ENCODE assay signal across 12 cellular contexts in genomic region chr7:101172005-101172853, GRCh38. TPM values are rescaled to one million over a fixed set of nuclear protein-coding genes. Genes with fewer than 3 reads are reported as not detected.
DNase-seq lines count a peak whose midpoint lies in the region; ATAC-seq, FAIRE-seq and TF ChIP-seq lines count a peak whose summit lies in the region.
"Had no signal": no experiment of that assay in that cellular context is flagged by ENCODE, and none has a peak within 500 bp of the region (broad histone marks: within the 10 kb centered on the region; RNA-seq: fewer than 3 reads in every experiment).

No MANE protein-coding gene starts in this region.

- H2AFZ ChIP-seq in DND-41 (ENCODE audit: low read depth, low read length) (no peak overlapping the region), astrocyte (ENCODE audit: low read depth, low read length) (no peak overlapping the region)

- H3K27me3 ChIP-seq in DND-41 (ENCODE audit: insufficient read depth, low read length, poor library complexity), result peaks cover 12% of the 10 kb centered on the region
- H3K27me3 ChIP-seq in astrocyte (ENCODE audit: insufficient read depth, low read length), result peaks cover 67% of the 10 kb centered on the region

- H3K79me2 ChIP-seq in DND-41 (ENCODE audit: insufficient read depth, low read length) (no peaks in the 10 kb centered on the region), astrocyte (ENCODE audit: insufficient read depth, low read length) (no peaks in the 10 kb centered on the region)

- no peak for ATAC-seq in DND-41 (ENCODE audit: insufficient read depth, low read depth)
- no peak for ATAC-seq in HG03442 (IDR thresholded peaks at IDR 0.05; ENCODE audit: unreplicated experiment)
- no peak for ATAC-seq in left lobe of liver
- ATAC-seq in HG03097 (IDR thresholded peaks at IDR 0.05; ENCODE audit: low FRiP score, unreplicated experiment), result no peak

- TF ChIP-seq CTCF in DND-41 (IDR thresholded peaks at IDR 0.05; ENCODE audit: borderline replicate concordance, extremely low read depth, low read length, poor library complexity, severe bottlenecking) (no peak), astrocyte (IDR thresholded peaks at IDR 0.05; ENCODE audit: insufficient read depth, low read depth, low read length) (no peak), nephron progenitor cell (IDR thresholded peaks at IDR 0.05) (no peak), endothelial cell (IDR thresholded peaks at IDR 0.05; ENCODE audit: unreplicated experiment) (no peak)

- H3K27ac Mint-ChIP-seq in astrocyte (ENCODE audit: unreplicated experiment) (no peak overlapping the region), nephron progenitor cell (no peak overlapping the region), endothelial cell (ENCODE audit: unreplicated experiment) (no peak overlapping the region)

- H3K4me3 Mint-ChIP-seq in astrocyte (ENCODE audit: unreplicated experiment) (no peak overlapping the region), nephron progenitor cell (peak overlapping the region; percentile 12), endothelial cell (ENCODE audit: unreplicated experiment) (no peak overlapping the region)

- peaks cover 60% of the 10 kb centered on the region for H3K27me3 Mint-ChIP-seq in astrocyte (ENCODE audit: low read depth, unreplicated experiment)
- H3K27me3 Mint-ChIP-seq in nephron progenitor cell (ENCODE audit: low read depth, poor library complexity), result peaks cover 100% of the 10 kb centered on the region
- H3K27me3 Mint-ChIP-seq in endothelial cell (ENCODE audit: unreplicated experiment), result peaks cover 60% of the 10 kb centered on the region

- FAIRE-seq in astrocyte (lab: Jason Lieb, UNC), result no peak

- H3K9me3 ChIP-seq in DND-41 (ENCODE audit: insufficient read depth, low read length, severe bottlenecking), result no peaks in the 10 kb centered on the region
- peaks cover 6% of the 10 kb centered on the region for H3K9me3 ChIP-seq in astrocyte (ENCODE audit: insufficient read depth, low read depth, low read length)

- no peak overlapping the region for H3K27ac ChIP-seq in DND-41 (ENCODE audit: low read length)
- no peak overlapping the region for H3K27ac ChIP-seq in astrocyte (ENCODE audit: low read depth, low read length)
- H3K27ac ChIP-seq: SK-N-MC had no signal

- H3K9me3 Mint-ChIP-seq in astrocyte (ENCODE audit: unreplicated experiment) (peaks cover 11% of the 10 kb centered on the region), nephron progenitor cell (no peaks in the 10 kb centered on the region), endothelial cell (ENCODE audit: unreplicated experiment) (no peaks in the 10 kb centered on the region)

- H3K36me3 Mint-ChIP-seq in astrocyte (ENCODE audit: low read depth, unreplicated experiment) (no peaks in the 10 kb centered on the region), nephron progenitor cell (ENCODE audit: low read depth) (no peaks in the 10 kb centered on the region), endothelial cell (ENCODE audit: low read depth, unreplicated experiment) (peaks cover 7% of the 10 kb centered on the region)

- DNase-seq in DND-41, result peak; percentile 51
- DNase-seq in NCI-H1417 (lab: John Stamatoyannopoulos, UW), result peak; percentile 74 to 83 (median 78)
- no peak for DNase-seq in astrocyte (ENCODE audit: low read depth)
- DNase-seq in nephron progenitor cell, result no peak
- DNase-seq in left lobe of liver (ENCODE audit: low spot score), result no peak
- DNase-seq in endothelial cell (ENCODE audit: low spot score), result no peak
- DNase-seq: anterior cingulate cortex; stimulated activated CD4-positive, alpha-beta T cell treated with anti-CD3 and anti-CD28 coated beads, Interleukin-2, amount 100 ng/mL, for 48 hours had no signal

- peak overlapping the region; percentile 35; the same call in 1 of the 2 replicates for H3K4me2 ChIP-seq in DND-41 (ENCODE audit: insufficient read depth, low read length)
- H3K4me2 ChIP-seq in astrocyte (ENCODE audit: low read length), result peak overlapping the region; percentile 75

- peaks cover 41% of the 10 kb centered on the region for H4K20me1 ChIP-seq in DND-41 (ENCODE audit: insufficient read depth, low read length)
- peaks cover 10% of the 10 kb centered on the region for H4K20me1 ChIP-seq in astrocyte (ENCODE audit: insufficient read depth, low read length)

- H3K36me3 ChIP-seq in DND-41 (ENCODE audit: insufficient read depth, low read length) (no peaks in the 10 kb centered on the region), astrocyte (ENCODE audit: insufficient read depth, low read length) (no peaks in the 10 kb centered on the region)

- H3K4me1 Mint-ChIP-seq in astrocyte (ENCODE audit: low read depth, unreplicated experiment), result peaks cover 36% of the 10 kb centered on the region
- H3K4me1 Mint-ChIP-seq in nephron progenitor cell, result peaks cover 55% of the 10 kb centered on the region
- H3K4me1 Mint-ChIP-seq in endothelial cell (ENCODE audit: unreplicated experiment), result peaks cover 20% of the 10 kb centered on the region

- H3K9ac ChIP-seq in DND-41 (ENCODE audit: low read depth, low read length), result no peak overlapping the region
- H3K9ac ChIP-seq in astrocyte (ENCODE audit: low read length), result no peak overlapping the region

- H3K4me3 ChIP-seq in DND-41 (ENCODE audit: low read depth in 1 of 2, low read length in 2 of 2), result no peak overlapping the region
- H3K4me3 ChIP-seq in astrocyte (ENCODE audit: insufficient read depth, low read depth, low read length), result no peak overlapping the region

- H3K4me1 ChIP-seq in DND-41 (ENCODE audit: insufficient read depth, low read length), result peaks cover 47% of the 10 kb centered on the region
- H3K4me1 ChIP-seq in astrocyte (ENCODE audit: insufficient read depth, low read length), result peaks cover 49% of the 10 kb centered on the region

RNA-seq across cellular contexts. Expression of gene VGF, which starts 6.9 kb away (rescaled TPM):
- total RNA-seq in astrocyte, result 40.5 and 51.8 TPM in 2 replicates
- total RNA-seq in left lobe of liver, result not detected
- 0.77 TPM for total RNA-seq in endothelial cell (ENCODE audit: unreplicated experiment)

RNA-seq across cellular contexts. Expression of gene NAT16, which starts 7.9 kb away (rescaled TPM):
- total RNA-seq in astrocyte (0.16 TPM in 1 of 2 replicates, not detected in the other), left lobe of liver (not detected), endothelial cell (ENCODE audit: unreplicated experiment) (not detected)
- total RNA-seq: kidney epithelial cell had no signal

RNA-seq across cellular contexts. Expression of gene AP1S1, which starts 18.0 kb away (rescaled TPM):
- total RNA-seq in astrocyte, result 172 and 181 TPM in 2 replicates
- total RNA-seq in left lobe of liver, result 26.8 TPM
- total RNA-seq in endothelial cell (ENCODE audit: unreplicated experiment), result 45.6 TPM

RNA-seq across cellular contexts. Expression of gene MOGAT3, which starts 28.6 kb away (rescaled TPM):
- total RNA-seq in astrocyte, result not detected in 2 replicates
- total RNA-seq in left lobe of liver, result 12.0 TPM
- not detected for total RNA-seq in endothelial cell (ENCODE audit: unreplicated experiment)
- total RNA-seq: kidney epithelial cell had no signal

RNA-seq across cellular contexts. Expression of gene PLOD3, which starts 45.2 kb away (rescaled TPM):
- total RNA-seq in astrocyte (161 and 164 TPM in 2 replicates), left lobe of liver (54.8 TPM), endothelial cell (ENCODE audit: unreplicated experiment) (73.0 TPM)

Comparison
In these comparisons a context has a peak if more than half of its experiments do, and no peak if none do; other contexts are left out.
1. DNase-seq: peak in DND-41 (single experiment) and NCI-H1417 (3 of 3); none in astrocyte (single experiment), nephron progenitor cell (single experiment), left lobe of liver (single experiment) and endothelial cell (single experiment).
2. RNA of gene VGF, which starts 6.9 kb away (total RNA-seq): 40.5 to 51.8 TPM in astrocyte; 0.77 TPM in endothelial cell (single experiment) and not detected in left lobe of liver (single experiment); every median in the first group is over 10 times any median in the second.